1 cellular context compared by ENCODE assay signal in the genomic region with DNA sequence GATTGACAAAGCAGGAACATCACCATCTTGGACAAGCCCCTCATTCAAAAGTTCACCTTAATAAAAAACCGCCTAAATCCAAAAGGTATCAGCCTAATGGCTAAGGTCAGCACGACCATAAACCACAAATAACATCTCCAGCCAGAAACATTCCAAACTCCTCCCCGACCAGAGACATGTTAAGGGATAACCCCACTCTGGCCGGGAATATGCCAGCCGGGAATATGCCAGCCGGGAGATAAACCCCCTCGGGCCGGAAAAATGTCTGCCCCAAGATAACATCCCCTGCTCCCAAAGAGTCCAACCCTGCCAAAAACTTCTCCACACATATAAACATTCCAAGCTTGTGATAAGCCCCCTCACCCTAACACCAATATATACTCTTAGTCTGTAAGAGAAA.
TF ChIP-seq lines count a peak whose summit lies in the region.

No MANE protein-coding gene starts in this region.

TF ChIP-seq in K562, 482 proteins besides CTCF, POLR2A, EP300 and RAD21:
- TF ChIP-seq ZNF41 (CRISPR knock-in tag; conservative IDR thresholded peaks at IDR 0.05): no peak
- TF ChIP-seq NFATC3 (IDR thresholded peaks at IDR 0.05): no peak
- TF ChIP-seq SAFB (IDR thresholded peaks at IDR 0.05; ENCODE audit: borderline replicate concordance, low read depth, low read length): no peak
- no peak for TF ChIP-seq NCOA2 (IDR thresholded peaks at IDR 0.05; ENCODE audit: partially characterized antibody in 2 of 2)
- TF ChIP-seq GABPB1 (CRISPR knock-in tag; IDR thresholded peaks at IDR 0.05): no peak
- TF ChIP-seq WHSC1 (IDR thresholded peaks at IDR 0.05; ENCODE audit: low read length): no peak
- TF ChIP-seq, protein P1, sequence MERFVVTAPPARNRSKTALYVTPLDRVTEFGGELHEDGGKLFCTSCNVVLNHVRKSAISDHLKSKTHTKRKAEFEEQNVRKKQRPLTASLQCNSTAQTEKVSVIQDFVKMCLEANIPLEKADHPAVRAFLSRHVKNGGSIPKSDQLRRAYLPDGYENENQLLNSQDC (CRISPR knock-in tag; IDR thresholded peaks at IDR 0.05): no peak
- no peak for TF ChIP-seq PTBP1 (IDR thresholded peaks at IDR 0.05; ENCODE audit: low read depth, low read length)
- no peak for TF ChIP-seq SMARCE1 (IDR thresholded peaks at IDR 0.05)
- TF ChIP-seq, protein P2, sequence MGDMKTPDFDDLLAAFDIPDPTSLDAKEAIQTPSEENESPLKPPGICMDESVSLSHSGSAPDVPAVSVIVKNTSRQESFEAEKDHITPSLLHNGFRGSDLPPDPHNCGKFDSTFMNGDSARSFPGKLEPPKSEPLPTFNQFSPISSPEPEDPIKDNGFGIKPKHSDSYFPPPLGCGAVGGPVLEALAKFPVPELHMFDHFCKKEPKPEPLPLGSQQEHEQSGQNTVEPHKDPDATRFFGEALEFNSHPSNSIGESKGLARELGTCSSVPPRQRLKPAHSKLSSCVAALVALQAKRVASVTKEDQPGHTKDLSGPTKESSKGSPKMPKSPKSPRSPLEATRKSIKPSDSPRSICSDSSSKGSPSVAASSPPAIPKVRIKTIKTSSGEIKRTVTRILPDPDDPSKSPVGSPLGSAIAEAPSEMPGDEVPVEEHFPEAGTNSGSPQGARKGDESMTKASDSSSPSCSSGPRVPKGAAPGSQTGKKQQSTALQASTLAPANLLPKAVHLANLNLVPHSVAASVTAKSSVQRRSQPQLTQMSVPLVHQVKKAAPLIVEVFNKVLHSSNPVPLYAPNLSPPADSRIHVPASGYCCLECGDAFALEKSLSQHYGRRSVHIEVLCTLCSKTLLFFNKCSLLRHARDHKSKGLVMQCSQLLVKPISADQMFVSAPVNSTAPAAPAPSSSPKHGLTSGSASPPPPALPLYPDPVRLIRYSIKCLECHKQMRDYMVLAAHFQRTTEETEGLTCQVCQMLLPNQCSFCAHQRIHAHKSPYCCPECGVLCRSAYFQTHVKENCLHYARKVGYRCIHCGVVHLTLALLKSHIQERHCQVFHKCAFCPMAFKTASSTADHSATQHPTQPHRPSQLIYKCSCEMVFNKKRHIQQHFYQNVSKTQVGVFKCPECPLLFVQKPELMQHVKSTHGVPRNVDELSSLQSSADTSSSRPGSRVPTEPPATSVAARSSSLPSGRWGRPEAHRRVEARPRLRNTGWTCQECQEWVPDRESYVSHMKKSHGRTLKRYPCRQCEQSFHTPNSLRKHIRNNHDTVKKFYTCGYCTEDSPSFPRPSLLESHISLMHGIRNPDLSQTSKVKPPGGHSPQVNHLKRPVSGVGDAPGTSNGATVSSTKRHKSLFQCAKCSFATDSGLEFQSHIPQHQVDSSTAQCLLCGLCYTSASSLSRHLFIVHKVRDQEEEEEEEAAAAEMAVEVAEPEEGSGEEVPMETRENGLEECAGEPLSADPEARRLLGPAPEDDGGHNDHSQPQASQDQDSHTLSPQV (IDR thresholded peaks at IDR 0.05): no peak
- no peak for TF ChIP-seq DLX4 (CRISPR knock-in tag; IDR thresholded peaks at IDR 0.05)
- no peak for TF ChIP-seq ETS1 (conservative IDR thresholded peaks at IDR 0.05; ENCODE audit: control insufficient read depth, low read depth, low read length)
- no peak for TF ChIP-seq SPI1 (IDR thresholded peaks at IDR 0.05; ENCODE audit: borderline replicate concordance, low read depth, low read length)
- TF ChIP-seq ZZZ3 (IDR thresholded peaks at IDR 0.05): no peak
- no peak for TF ChIP-seq ZNF3 (CRISPR knock-in tag; IDR thresholded peaks at IDR 0.05)
